Comparison of ENCODE assay signal across 1 cellular context in the genomic region with DNA sequence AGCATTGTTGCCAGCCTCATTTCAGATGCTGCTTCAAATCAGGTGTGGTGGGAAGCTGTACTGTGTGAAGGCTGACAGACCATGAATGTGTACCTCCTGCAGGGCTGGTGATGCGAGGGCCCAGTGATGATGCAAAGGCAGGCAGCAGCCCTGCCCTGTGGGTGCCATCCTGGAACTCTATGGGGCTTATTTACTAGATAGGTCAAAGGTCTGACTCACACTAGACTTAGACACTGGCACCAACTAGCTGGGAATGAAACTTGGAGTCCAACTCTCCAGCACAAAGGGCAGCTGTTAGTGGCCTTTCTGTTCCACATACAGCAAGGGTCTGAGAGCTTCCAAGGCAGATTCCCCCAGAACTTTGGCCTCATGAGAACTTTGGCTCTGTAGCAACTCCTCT.
TF ChIP-seq lines count a peak whose summit lies in the region.

No MANE protein-coding gene starts in this region.

TF ChIP-seq in SK-N-SH treated with all-trans-retinoic acid at 6 μM for 48 hours, 23 proteins besides CTCF, POLR2A, EP300 and RAD21 (continued from another document):
- TF ChIP-seq TOX (CRISPR knock-in tag; IDR thresholded peaks at IDR 0.05; ENCODE audit: borderline replicate concordance): no peak
- TF ChIP-seq PPARA (CRISPR knock-in tag; IDR thresholded peaks at IDR 0.05; ENCODE audit: borderline replicate concordance): no peak
